8 cellular contexts compared by ENCODE assay signal in genomic region chr22:19291218-19291579, GRCh38. TPM values are rescaled to one million over a fixed set of nuclear protein-coding genes. Genes with fewer than 3 reads are reported as not detected.
A peak's percentile ranks its signal among the peaks of the same experiment; 100 is the strongest.
DNase-seq lines count a peak whose midpoint lies in the region; ATAC-seq, FAIRE-seq and TF ChIP-seq lines count a peak whose summit lies in the region.

No MANE protein-coding gene starts in this region.

- no peak for FAIRE-seq in bronchial epithelial cell (lab: Jason Lieb, UNC)

- peak overlapping the region; percentile 68 for H3K4me2 ChIP-seq in DOHH2 (ENCODE audit: low read length)

- peak; percentile 37 for ATAC-seq in HG02642 (IDR thresholded peaks at IDR 0.05; ENCODE audit: poor library complexity, unreplicated experiment)
- peak; percentile 69 for ATAC-seq in SK-N-SH treated with all-trans-retinoic acid at 6 μM for 48 hours
- ATAC-seq in HG03469 (IDR thresholded peaks at IDR 0.05; ENCODE audit: unreplicated experiment) = no peak

- peaks cover 19% of the 10 kb centered on the region for H3K4me1 ChIP-seq in DOHH2 (ENCODE audit: control insufficient read depth, low read length)

- TF ChIP-seq CTCF in DOHH2 (IDR thresholded peaks at IDR 0.05; ENCODE audit: low read depth, low read length, poor library complexity, severe bottlenecking) (no peak), bronchial epithelial cell (IDR thresholded peaks at IDR 0.05; ENCODE audit: insufficient read depth, low read length, severe bottlenecking) (no peak), kidney epithelial cell (IDR thresholded peaks at IDR 0.05; ENCODE audit: insufficient read depth, low read length, poor library complexity, severe bottlenecking) (no peak)

- H3K27ac ChIP-seq in DOHH2 (ENCODE audit: low read depth, low read length) = no peak overlapping the region

- H3K36me3 ChIP-seq in DOHH2 (ENCODE audit: control insufficient read depth, low read length) (no peaks in the 10 kb centered on the region), bronchial epithelial cell (ENCODE audit: control insufficient read depth, insufficient read depth, low read length) (no peaks in the 10 kb centered on the region), kidney epithelial cell (ENCODE audit: control insufficient read depth, insufficient read depth, low read length) (no peaks in the 10 kb centered on the region)

- H4K20me1 ChIP-seq in DOHH2 (ENCODE audit: control insufficient read depth, insufficient read depth, low read depth, low read length) = no peaks in the 10 kb centered on the region

- peaks cover 10% of the 10 kb centered on the region for H3K79me2 ChIP-seq in DOHH2 (ENCODE audit: control insufficient read depth, low read length)

- H3K27me3 ChIP-seq in DOHH2 (ENCODE audit: control insufficient read depth, low read length) (peaks cover 45% of the 10 kb centered on the region), bronchial epithelial cell (ENCODE audit: control insufficient read depth, insufficient read depth, low read length) (no peaks in the 10 kb centered on the region), kidney epithelial cell (ENCODE audit: control insufficient read depth, insufficient read depth, low read length) (no peaks in the 10 kb centered on the region)

- no peaks in the 10 kb centered on the region for H3K9me3 ChIP-seq in DOHH2 (ENCODE audit: control insufficient read depth, insufficient read depth, low read length)

- DNase-seq in bronchial epithelial cell (ENCODE audit: low read depth) = peak; percentile 4
- no peak for DNase-seq in kidney epithelial cell (ENCODE audit: low read depth)
- DNase-seq in stimulated activated CD4-positive, alpha-beta T cell treated with anti-CD3 and anti-CD28 coated beads, Interleukin-4, amount 100 ng/mL, for 24 hours = peak; percentile 14
- no peak for DNase-seq in dedifferentiated amniotic fluid mesenchymal stem cell (ENCODE audit: extremely low spot score)

- no peaks in the 10 kb centered on the region for H3F3A ChIP-seq in DOHH2 (ENCODE audit: control insufficient read depth, insufficient read depth)

- H3K9me2 ChIP-seq in DOHH2 (replicated peaks; ENCODE audit: control insufficient read depth, low read length) = no peaks in the 10 kb centered on the region

- peak overlapping the region; percentile 68 for H3K4me3 ChIP-seq in DOHH2 (ENCODE audit: low read length)
- peak overlapping the region; percentile 59 for H3K4me3 ChIP-seq in bronchial epithelial cell (ENCODE audit: low read depth, low read length)
- peak overlapping the region; percentile 60 for H3K4me3 ChIP-seq in kidney epithelial cell (ENCODE audit: low read depth, low read length)

TF ChIP-seq in SK-N-SH treated with all-trans-retinoic acid at 6 μM for 48 hours, 23 proteins besides CTCF, POLR2A, EP300 and RAD21:
- TF ChIP-seq GLIS3 (CRISPR knock-in tag; IDR thresholded peaks at IDR 0.05) = no peak
- TF ChIP-seq CSRNP3 (CRISPR knock-in tag; IDR thresholded peaks at IDR 0.05) = no peak
- TF ChIP-seq SNAI2 (CRISPR knock-in tag; IDR thresholded peaks at IDR 0.05) = no peak
- TF ChIP-seq ARNTL (CRISPR knock-in tag; IDR thresholded peaks at IDR 0.05; ENCODE audit: borderline replicate concordance, low read depth) = no peak
- no peak for TF ChIP-seq BACH2 (CRISPR knock-in tag; IDR thresholded peaks at IDR 0.05; ENCODE audit: borderline replicate concordance)
- no peak for TF ChIP-seq ZC3H10 (CRISPR knock-in tag; IDR thresholded peaks at IDR 0.05)
- no peak for TF ChIP-seq CREB5 (CRISPR knock-in tag; IDR thresholded peaks at IDR 0.05; ENCODE audit: low read depth)
- no peak for TF ChIP-seq ESRRG (CRISPR knock-in tag; IDR thresholded peaks at IDR 0.05)
- no peak for TF ChIP-seq OSR1 (CRISPR knock-in tag; IDR thresholded peaks at IDR 0.05)
- TF ChIP-seq ZFP30 (CRISPR knock-in tag; IDR thresholded peaks at IDR 0.05) = no peak
- no peak for TF ChIP-seq TOX (CRISPR knock-in tag; IDR thresholded peaks at IDR 0.05; ENCODE audit: borderline replicate concordance)
- no peak for TF ChIP-seq ZNF565 (CRISPR knock-in tag; conservative IDR thresholded peaks at IDR 0.05; ENCODE audit: low read depth)
- no peak for TF ChIP-seq PPARA (CRISPR knock-in tag; IDR thresholded peaks at IDR 0.05; ENCODE audit: borderline replicate concordance)
- TF ChIP-seq ZNF70 (CRISPR knock-in tag; IDR thresholded peaks at IDR 0.05) = no peak
- no peak for TF ChIP-seq ZFP3 (CRISPR knock-in tag; IDR thresholded peaks at IDR 0.05)

RNA-seq across cellular contexts. Expression of gene CLTCL1, which starts 0.3 kb away (rescaled TPM):
- 13.7 and 20.2 TPM in 2 replicates for total RNA-seq in bronchial epithelial cell
- total RNA-seq in kidney epithelial cell = 25.9 and 28.2 TPM in 2 replicates

Comparison
In these comparisons a context has a peak if more than half of its experiments do, and no peak if none do; other contexts are left out.
1. DNase-seq: peak in bronchial epithelial cell (single experiment) and stimulated activated CD4-positive, alpha-beta T cell treated with anti-CD3 and anti-CD28 coated beads, Interleukin-4, amount 100 ng/mL, for 24 hours (single experiment); none in kidney epithelial cell (single experiment) and dedifferentiated amniotic fluid mesenchymal stem cell (single experiment).
2. Peak in every context shown above with its lines, with median percentiles within 50 percentile points of each other: H3K4me3 ChIP-seq.